8 cellular contexts compared by ENCODE assay signal in the genomic region with DNA sequence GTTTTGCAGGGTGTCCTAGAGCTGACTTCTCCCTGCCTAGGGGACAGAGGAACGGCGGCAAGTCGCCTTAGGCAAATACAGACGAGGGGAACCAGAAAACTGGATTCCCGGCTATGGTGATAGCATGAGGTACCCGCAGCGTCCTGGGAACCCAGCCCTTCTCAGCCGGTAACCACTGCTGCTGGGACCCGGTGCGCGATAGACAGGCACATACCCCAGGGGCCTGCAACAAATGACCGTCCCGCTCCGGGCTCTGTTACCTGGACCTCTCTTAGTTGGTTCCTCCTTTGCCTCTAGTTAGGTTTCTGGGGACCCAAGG. TPM values are rescaled to one million over a fixed set of nuclear protein-coding genes. Genes with fewer than 3 reads are reported as not detected.
DNase-seq lines count a peak whose midpoint lies in the region; ATAC-seq and TF ChIP-seq lines count a peak whose summit lies in the region.

No MANE protein-coding gene starts in this region.

- H3K36me3 ChIP-seq in liver (ENCODE audit: control insufficient read depth in 4 of 4, insufficient read depth in 3 of 4, low read depth in 1 of 4, low read length in 3 of 4): no peaks in the 10 kb centered on the region

- 6% methylated on average over 14 of the region's 14 CpGs for WGBS in liver

- no peak for TF ChIP-seq RAD21 in liver (IDR thresholded peaks at IDR 0.05)

- H3K4me1 ChIP-seq in liver (ENCODE audit: control insufficient read depth in 4 of 4, insufficient read depth in 4 of 4, low read length in 3 of 4): peaks cover 2 to 18% (median 17%) of the 10 kb centered on the region in 4 donors

- no peak overlapping the region for H3K9ac ChIP-seq in liver (ENCODE audit: low read depth in 1 of 2, low read length in 2 of 2)

- ATAC-seq in HG03354 (IDR thresholded peaks at IDR 0.05; ENCODE audit: poor library complexity, severe bottlenecking, unreplicated experiment): peak; percentile 12

- peak overlapping the region; percentile 34 to 46 for H3K27ac ChIP-seq in liver (ENCODE audit: low read depth in 1 of 2, low read length in 2 of 2)

- H3K4me3 ChIP-seq in astrocyte of the spinal cord (ENCODE audit: low read depth, low read length) (peak overlapping the region; percentile 72), liver (ENCODE audit: low read depth in 1 of 3, low read length in 3 of 3) (peak overlapping the region in 1 of 3 donors; percentile 62)

- TF ChIP-seq CTCF in astrocyte of the spinal cord (IDR thresholded peaks at IDR 0.05; ENCODE audit: low read depth, low read length): no peak
- TF ChIP-seq CTCF in liver (IDR thresholded peaks at IDR 0.05; ENCODE audit: low read depth, low read length, missing input control): no peak

- DNase-seq in DMS79 treated with DMSO at 0.1 percent for 48 hours (lab: John Stamatoyannopoulos, UW): peak; percentile 9
- DNase-seq in DMS79 (lab: John Stamatoyannopoulos, UW): no peak
- DNase-seq in astrocyte of the spinal cord (ENCODE audit: low read depth, low spot score): no peak
- DNase-seq in SHP77 treated with DMSO at 0.1 percent for 48 hours (lab: John Stamatoyannopoulos, UW): no peak
- no peak for DNase-seq in NCI-H2227 treated with DMSO at 0.1 percent for 48 hours (lab: John Stamatoyannopoulos, UW)
- DNase-seq in effector CD4-positive, alpha-beta T cell: no peak

- H3K27me3 ChIP-seq in liver (ENCODE audit: control insufficient read depth in 4 of 4, insufficient read depth in 4 of 4, low read length in 3 of 4): peaks cover 0 to 12% (median 4%) of the 10 kb centered on the region in 4 donors

- H3K9me3 ChIP-seq in liver (ENCODE audit: control insufficient read depth in 4 of 4, low read length in 3 of 4): no peaks in the 10 kb centered on the region

- in situ Hi-C loops in astrocyte of the spinal cord (cut with HindIII; ENCODE audit: low sequenced_read_pairs): no loop called here

TF ChIP-seq in liver, 16 proteins besides CTCF, POLR2A, EP300 and RAD21:
- TF ChIP-seq YY1 (IDR thresholded peaks at IDR 0.05) (no peak), NR2F2 (IDR thresholded peaks at IDR 0.05) (no peak), RXRA (IDR thresholded peaks at IDR 0.05) (no peak), JUND (IDR thresholded peaks at IDR 0.05) (no peak), GABPA (IDR thresholded peaks at IDR 0.05 in 1 of 2, conservative IDR thresholded peaks at IDR 0.05 in 1 of 2) (no peak), FOXA1 (IDR thresholded peaks at IDR 0.05) (no peak), FOXA2 (IDR thresholded peaks at IDR 0.05) (no peak)
- TF ChIP-seq, protein P1, sequence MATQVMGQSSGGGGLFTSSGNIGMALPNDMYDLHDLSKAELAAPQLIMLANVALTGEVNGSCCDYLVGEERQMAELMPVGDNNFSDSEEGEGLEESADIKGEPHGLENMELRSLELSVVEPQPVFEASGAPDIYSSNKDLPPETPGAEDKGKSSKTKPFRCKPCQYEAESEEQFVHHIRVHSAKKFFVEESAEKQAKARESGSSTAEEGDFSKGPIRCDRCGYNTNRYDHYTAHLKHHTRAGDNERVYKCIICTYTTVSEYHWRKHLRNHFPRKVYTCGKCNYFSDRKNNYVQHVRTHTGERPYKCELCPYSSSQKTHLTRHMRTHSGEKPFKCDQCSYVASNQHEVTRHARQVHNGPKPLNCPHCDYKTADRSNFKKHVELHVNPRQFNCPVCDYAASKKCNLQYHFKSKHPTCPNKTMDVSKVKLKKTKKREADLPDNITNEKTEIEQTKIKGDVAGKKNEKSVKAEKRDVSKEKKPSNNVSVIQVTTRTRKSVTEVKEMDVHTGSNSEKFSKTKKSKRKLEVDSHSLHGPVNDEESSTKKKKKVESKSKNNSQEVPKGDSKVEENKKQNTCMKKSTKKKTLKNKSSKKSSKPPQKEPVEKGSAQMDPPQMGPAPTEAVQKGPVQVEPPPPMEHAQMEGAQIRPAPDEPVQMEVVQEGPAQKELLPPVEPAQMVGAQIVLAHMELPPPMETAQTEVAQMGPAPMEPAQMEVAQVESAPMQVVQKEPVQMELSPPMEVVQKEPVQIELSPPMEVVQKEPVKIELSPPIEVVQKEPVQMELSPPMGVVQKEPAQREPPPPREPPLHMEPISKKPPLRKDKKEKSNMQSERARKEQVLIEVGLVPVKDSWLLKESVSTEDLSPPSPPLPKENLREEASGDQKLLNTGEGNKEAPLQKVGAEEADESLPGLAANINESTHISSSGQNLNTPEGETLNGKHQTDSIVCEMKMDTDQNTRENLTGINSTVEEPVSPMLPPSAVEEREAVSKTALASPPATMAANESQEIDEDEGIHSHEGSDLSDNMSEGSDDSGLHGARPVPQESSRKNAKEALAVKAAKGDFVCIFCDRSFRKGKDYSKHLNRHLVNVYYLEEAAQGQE (IDR thresholded peaks at IDR 0.05): no peak

RNA-seq across cellular contexts. Expression of a gene that starts 0.6 kb away (rescaled TPM):
- 1 to 10 TPM in 1 of 2 donors, under 1 TPM in 1; 0.92 to 4.8 TPM for total RNA-seq in liver
- 1 to 10 TPM; 2.0 to 2.6 TPM for polyA plus RNA-seq in liver
